1 cellular context compared by ENCODE assay signal in the genomic region with DNA sequence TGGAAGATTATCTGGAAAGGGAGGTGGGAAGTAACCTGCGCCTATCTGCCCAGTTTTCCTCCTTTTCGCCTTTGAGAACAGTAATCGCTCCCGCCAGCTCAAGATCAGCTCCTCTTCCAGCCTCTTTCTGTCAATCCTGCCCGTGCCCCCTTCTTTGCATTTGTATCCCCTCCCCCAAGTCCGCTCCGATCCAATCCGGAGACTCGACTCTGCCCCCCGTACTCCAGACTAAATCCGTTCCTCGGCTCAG.
TF ChIP-seq lines count a peak whose summit lies in the region.

No MANE protein-coding gene starts in this region.

TF ChIP-seq in H1, 55 proteins besides CTCF, POLR2A, EP300 and RAD21:
- TF ChIP-seq FOSL1 (IDR thresholded peaks at IDR 0.05; ENCODE audit: insufficient read depth, low read depth, low read length) (no peak), TAF1 (IDR thresholded peaks at IDR 0.05; ENCODE audit: low read depth, low read length) (no peak; the same call in none of the 2 replicates), CBX5 (IDR thresholded peaks at IDR 0.05; ENCODE audit: low read depth, low read length) (no peak), ZNF274 (IDR thresholded peaks at IDR 0.05; ENCODE audit: borderline replicate concordance, extremely low read depth, low read length) (no peak), RBBP5 (IDR thresholded peaks at IDR 0.05; ENCODE audit: borderline replicate concordance, low read depth, low read length) (0 out of 2 replicates have a peak, but pooled peaks have one; percentile 74), BRCA1 (IDR thresholded peaks at IDR 0.05; ENCODE audit: low read depth, low read length) (no peak), BCL11A (IDR thresholded peaks at IDR 0.05; ENCODE audit: low read depth in 2 of 2, low read length in 2 of 2) (no peak), ASH2L (IDR thresholded peaks at IDR 0.05; ENCODE audit: low read length) (peak; percentile 95), RNF2 (IDR thresholded peaks at IDR 0.05; ENCODE audit: borderline replicate concordance, low read depth, low read length, missing control alignments, poor library complexity, severe bottlenecking) (no peak), POLR2AphosphoS5 (IDR thresholded peaks at IDR 0.05; ENCODE audit: low read depth, low read length) (no peak; the same call in none of the 2 replicates), TEAD4 (IDR thresholded peaks at IDR 0.05; ENCODE audit: low read depth, low read length) (no peak), ATF3 (IDR thresholded peaks at IDR 0.05; ENCODE audit: insufficient read depth, low read depth, low read length) (no peak)
TF ChIP-seq in H1: peak in this region for 2.
